In the genomic region with DNA sequence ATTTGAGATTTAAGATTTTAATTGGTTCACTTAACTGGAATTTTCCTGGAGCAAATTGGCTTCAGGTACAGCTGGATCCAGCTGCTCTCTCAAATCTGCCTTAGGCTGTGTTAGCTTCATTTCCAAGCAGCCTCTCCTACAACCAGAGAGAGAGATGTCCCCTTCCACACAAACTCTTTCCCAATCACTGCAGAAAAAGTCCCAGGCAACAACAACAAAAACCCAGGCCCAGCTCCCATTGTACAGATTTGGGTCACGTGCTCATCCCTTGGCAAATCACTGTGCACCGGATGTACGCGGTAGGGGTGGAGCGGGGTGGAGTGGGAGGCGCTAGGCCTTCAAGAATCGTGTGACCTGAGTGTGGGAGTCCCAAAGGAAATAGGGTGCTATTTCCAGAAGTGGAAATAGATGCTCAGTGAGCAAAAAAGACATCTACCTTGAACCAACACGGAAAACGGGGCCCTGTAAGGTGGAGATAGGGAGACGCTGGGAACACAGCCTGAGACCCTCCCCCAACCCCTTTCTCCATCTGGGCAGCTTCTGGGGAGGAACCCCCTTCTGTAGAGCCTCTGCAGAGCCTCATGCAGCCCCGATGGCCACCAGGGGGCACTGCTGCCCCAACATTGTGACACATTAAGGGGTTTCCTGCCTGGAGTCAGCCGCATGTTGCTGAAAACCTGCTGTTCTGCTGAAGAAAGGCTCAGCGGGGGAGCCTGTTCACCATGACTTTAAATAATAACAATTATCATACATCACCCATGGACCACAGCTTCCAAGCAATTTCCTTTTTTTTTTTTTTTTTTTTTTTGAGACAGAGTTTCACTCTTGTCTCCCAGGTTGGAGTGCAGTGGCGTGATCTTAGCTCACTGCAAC, we compare ENCODE assay signal across 7 cellular contexts. TPM values are rescaled to one million over a fixed set of nuclear protein-coding genes. Genes with fewer than 3 reads are reported as not detected.
A peak's percentile ranks its signal among the peaks of the same experiment; 100 is the strongest.
DNase-seq lines count a peak whose midpoint lies in the region; ATAC-seq, FAIRE-seq and TF ChIP-seq lines count a peak whose summit lies in the region.

No MANE protein-coding gene starts in this region.

- DNase-seq in GM13976 (ENCODE audit: low spot score) (peak; percentile 92), NCI-H774 (lab: John Stamatoyannopoulos, UW) (peak; percentile 42), colonic mucosa (peak; percentile 93), HepG2 (ENCODE audit: low spot score) (peak; percentile 78)
- DNase-seq in activated CD4-positive, alpha-beta T cell treated with anti-CD3 and anti-CD28 coated beads, Interleukin-2, amount 50 U/mL, for 24 hours (ENCODE audit: low read depth in 1 of 2, low spot score in 1 of 2): peak; percentile 89 to 92
- peak; percentile 78 to 92 (median 85) for DNase-seq in stimulated activated CD4-positive, alpha-beta T cell treated with anti-CD3 and anti-CD28 coated beads, TNF-alpha, amount 100 ng/mL, for 4 hours (ENCODE audit: low read depth in 3 of 3)

- 16% methylated on average over 11 of the region's 14 CpGs for WGBS in HepG2 (ENCODE audit: low lambda C conversion rate)

- POLR2A ChIA-PET in HepG2 (lab: Yijun Ruan, JAX): interaction anchor here (0.8 to 1.3 kb wide), 4 partner anchors 19 to 70 kb away, joined by 3 to 5 read pairs (median 4); partner anchors contain the start of gene HPN

- H3K4me2 ChIP-seq in HepG2 (ENCODE audit: low read depth, low read length): peak overlapping the region; percentile 62

- no peaks in the 10 kb centered on the region for H4K20me1 ChIP-seq in HepG2 (ENCODE audit: insufficient read depth, low read length)

- FAIRE-seq in HepG2 (lab: Jason Lieb, UNC): peak; percentile 60

- no peak overlapping the region for H3K4me3 ChIP-seq in colonic mucosa
- H3K4me3 ChIP-seq in HepG2 (replicated peaks in 1 of 3; ENCODE audit: insufficient read depth in 1 of 3, low read depth in 2 of 3, low read length in 3 of 3): peak overlapping the region in 1 of 3 experiments; percentile 30; a peak in 1 of 6 replicates

- no peaks in the 10 kb centered on the region for H3K79me2 ChIP-seq in HepG2 (ENCODE audit: insufficient read depth, low read length)

- no TSS peak for BruUV-seq in HepG2 (replicated peaks; lab: Mats Ljungman, UMichigan)

- no peak overlapping the region for H2AFZ ChIP-seq in HepG2 (ENCODE audit: low read length)

- H3K9ac ChIP-seq in colonic mucosa (ENCODE audit: low read depth in 2 of 2, low read length in 2 of 2): no peak overlapping the region
- no peak overlapping the region for H3K9ac ChIP-seq in HepG2 (ENCODE audit: insufficient read depth, low read depth, low read length)

- no peak for TF ChIP-seq EP300 in HepG2 (IDR thresholded peaks at IDR 0.05; ENCODE audit: low read depth in 2 of 2, low read length in 2 of 2)
- no peak for TF ChIP-seq EP300 in HepG2 (CRISPR knock-in tag; IDR thresholded peaks at IDR 0.05; ENCODE audit: borderline replicate concordance)

- H3K36me3 ChIP-seq in colonic mucosa: no peaks in the 10 kb centered on the region
- H3K36me3 ChIP-seq in HepG2 (replicated peaks in 1 of 2; ENCODE audit: control insufficient read depth in 1 of 2, insufficient read depth in 2 of 2, low read length in 2 of 2): no peaks in the 10 kb centered on the region

- intact Hi-C loops in colonic mucosa (cut with DNase I): loop anchor here (2.0 to 10.0 kb wide), 2 partner anchors 74 to 158 kb away; partner anchors contain the start of gene FAM187B
- intact Hi-C loops in HepG2 (cut with micrococcal nuclease; ENCODE audit: unreplicated experiment): loop anchor here (1.0 to 2.0 kb wide), 2 partner anchors 24 to 68 kb away; partner anchors contain the start of gene LGI4

- no peak overlapping the region for H3K27ac ChIP-seq in colonic mucosa
- peak overlapping the region; percentile 31 for H3K27ac ChIP-seq in HepG2 (ENCODE audit: extremely low read length, insufficient read depth, low read length)

- H3K27me3 ChIP-seq in colonic mucosa (no peaks in the 10 kb centered on the region), HepG2 (ENCODE audit: control insufficient read depth in 1 of 2, insufficient read depth in 2 of 2, low read length in 2 of 2) (no peaks in the 10 kb centered on the region; a peak in 1 of 5 replicates)

- in situ Hi-C loops in GM13976 (cut with MboI; ENCODE audit: low sequenced_read_pairs, unreplicated experiment) (no loop called here), HepG2 (cut with HindIII; ENCODE audit: extremely low pct_ligation_motif_present, low pct_unique_long_range_greater_than_20kb) (loop anchor here (5.0 kb wide), 1 partner anchor 70 kb away; the partner anchor contains the start of genes FXYD1 and LGI4)

- TF ChIP-seq RAD21 in HepG2 (CRISPR knock-in tag; IDR thresholded peaks at IDR 0.05): peak; percentile 90

- CTCF ChIA-PET in HepG2 (lab: Yijun Ruan, JAX; ENCODE audit: low intra/inter-chr PET ratio, low total read pairs): interaction anchor here (0.6 to 1.3 kb wide), 4 partner anchors 23 to 75 kb away, joined by 3 to 7 read pairs (median 4); no protein-coding TSS in a partner anchor

- peak; percentile 90 for TF ChIP-seq CTCF in GM13976 (IDR thresholded peaks at IDR 0.05; ENCODE audit: borderline replicate concordance, control extremely low read depth, extremely low read depth, insufficient read depth, missing control alignments)
- TF ChIP-seq CTCF in colonic mucosa (IDR thresholded peaks at IDR 0.05): peak; percentile 89
- peak; percentile 96 for TF ChIP-seq CTCF in HepG2 (CRISPR knock-in tag; IDR thresholded peaks at IDR 0.05)

- no peaks in the 10 kb centered on the region for H3K9me3 ChIP-seq in colonic mucosa
- peaks cover 11% of the 10 kb centered on the region for H3K9me3 ChIP-seq in HepG2 (ENCODE audit: low read length)

- peak; percentile 82 for ATAC-seq in HG03175 (IDR thresholded peaks at IDR 0.05; ENCODE audit: unreplicated experiment)
- peak; percentile 82 for ATAC-seq in HepG2

- peak in 1 of 2 experiments; percentile 31; a peak in 1 of 4 replicates for TF ChIP-seq POLR2A in HepG2 (IDR thresholded peaks at IDR 0.05; ENCODE audit: insufficient read depth in 1 of 2, low read depth in 2 of 2, low read length in 2 of 2)

- H3K4me1 ChIP-seq in colonic mucosa (no peaks in the 10 kb centered on the region), HepG2 (ENCODE audit: insufficient read depth, low read length) (peaks cover 20% of the 10 kb centered on the region)

RNA-seq across cellular contexts. Expression of gene HPN, which starts 25.4 kb away (rescaled TPM):
- total RNA-seq in colonic mucosa (1 to 10 TPM in 1 of 2 donors, under 1 TPM in 1; 0.27 to 1.0 TPM), HepG2 (2016; rRNA removed; fragmentation: Illumina TruSeq; extraction: Trizol) (23.9 and 46.7 TPM in 2 replicates)
- 42.7 and 50.6 TPM in 2 replicates for total RNA-seq in HepG2 (2016; cell fraction: cytosol; rRNA removed; fragmentation: Illumina TruSeq; extraction: Trizol; ENCODE audit: low read depth)
- 21.2 and 50.0 TPM in 2 replicates for total RNA-seq in HepG2 (2016; cell fraction: insoluble cytoplasmic fraction; rRNA removed; fragmentation: Illumina TruSeq; extraction: Trizol)
- total RNA-seq in HepG2 (2016; cell fraction: membrane; rRNA removed; fragmentation: Illumina TruSeq; extraction: Trizol): 54.3 and 66.8 TPM in 2 replicates
- total RNA-seq in HepG2 (2016; cell fraction: nucleus; rRNA removed; fragmentation: Illumina TruSeq; extraction: Trizol): 45.3 and 57.3 TPM in 2 replicates
- polyA plus RNA-seq in HepG2 (2011; rRNA removed): 261 and 364 TPM in 2 replicates
- polyA plus RNA-seq in HepG2 (2011; cell fraction: cytosol; rRNA removed): 287 and 379 TPM in 2 replicates
- 902 and 1,132 TPM in 2 replicates for polyA plus RNA-seq in HepG2 (2011; cell fraction: nucleus; rRNA removed)
- polyA plus RNA-seq in HepG2 (2012): 157 and 225 TPM in 2 replicates
- polyA plus RNA-seq in HepG2 (2016; cell fraction: cytosol; fragmentation: Illumina TruSeq; extraction: Trizol; ENCODE audit: low read depth): 63.0 and 76.1 TPM in 2 replicates
- 32.2 and 40.3 TPM in 2 replicates for polyA plus RNA-seq in HepG2 (2016; cell fraction: insoluble cytoplasmic fraction; fragmentation: Illumina TruSeq; extraction: Trizol; ENCODE audit: low read depth)
- polyA plus RNA-seq in HepG2 (2016; cell fraction: membrane; fragmentation: Illumina TruSeq; extraction: Trizol; ENCODE audit: low read depth): 76.4 and 86.0 TPM in 2 replicates
- polyA plus RNA-seq in HepG2 (2016; cell fraction: nucleus; fragmentation: Illumina TruSeq; extraction: Trizol; ENCODE audit: insufficient read depth, low read depth): 121 and 129 TPM in 2 replicates
- 189 TPM in 1 of 2 replicates, not detected in the other for polyA minus RNA-seq in HepG2 (2011; rRNA and poly(A)+ RNA removed; ENCODE audit: low replicate concordance)
- polyA minus RNA-seq in HepG2 (2011; cell fraction: cytosol; rRNA and poly(A)+ RNA removed): 86.7 and 119 TPM in 2 replicates
- polyA minus RNA-seq in HepG2 (2011; cell fraction: nucleus; rRNA and poly(A)+ RNA removed): 78.7 and 86.0 TPM in 2 replicates

RNA-seq across cellular contexts. Expression of gene SCN1B, which starts 36.7 kb away (rescaled TPM):
- 1 to 10 TPM; 1.8 to 2.1 TPM for total RNA-seq in colonic mucosa
- 1.5 and 2.7 TPM in 2 replicates for total RNA-seq in HepG2 (2016; rRNA removed; fragmentation: Illumina TruSeq; extraction: Trizol)
- total RNA-seq in HepG2 (2016; cell fraction: cytosol; rRNA removed; fragmentation: Illumina TruSeq; extraction: Trizol; ENCODE audit: low read depth): 4.5 and 6.0 TPM in 2 replicates
- 1.1 and 2.5 TPM in 2 replicates for total RNA-seq in HepG2 (2016; cell fraction: insoluble cytoplasmic fraction; rRNA removed; fragmentation: Illumina TruSeq; extraction: Trizol)
- total RNA-seq in HepG2 (2016; cell fraction: membrane; rRNA removed; fragmentation: Illumina TruSeq; extraction: Trizol): 6.4 and 8.1 TPM in 2 replicates
- total RNA-seq in HepG2 (2016; cell fraction: nucleus; rRNA removed; fragmentation: Illumina TruSeq; extraction: Trizol): 1.5 and 2.0 TPM in 2 replicates
- polyA plus RNA-seq in HepG2 (2011; rRNA removed): 20.1 and 24.5 TPM in 2 replicates
- 14.0 and 14.1 TPM in 2 replicates for polyA plus RNA-seq in HepG2 (2011; cell fraction: cytosol; rRNA removed)
- 42.7 and 48.8 TPM in 2 replicates for polyA plus RNA-seq in HepG2 (2011; cell fraction: nucleus; rRNA removed)
- polyA plus RNA-seq in HepG2 (2012): 5.5 and 5.6 TPM in 2 replicates
- polyA plus RNA-seq in HepG2 (2016; cell fraction: cytosol; fragmentation: Illumina TruSeq; extraction: Trizol; ENCODE audit: low read depth): 8.2 and 8.5 TPM in 2 replicates
- 1.9 and 2.0 TPM in 2 replicates for polyA plus RNA-seq in HepG2 (2016; cell fraction: insoluble cytoplasmic fraction; fragmentation: Illumina TruSeq; extraction: Trizol; ENCODE audit: low read depth)
- polyA plus RNA-seq in HepG2 (2016; cell fraction: membrane; fragmentation: Illumina TruSeq; extraction: Trizol; ENCODE audit: low read depth): 8.0 and 8.2 TPM in 2 replicates
- polyA plus RNA-seq in HepG2 (2016; cell fraction: nucleus; fragmentation: Illumina TruSeq; extraction: Trizol; ENCODE audit: insufficient read depth, low read depth): 6.6 and 6.8 TPM in 2 replicates
- 0.89 and 10.7 TPM in 2 replicates for polyA minus RNA-seq in HepG2 (2011; rRNA and poly(A)+ RNA removed; ENCODE audit: low replicate concordance)
- polyA minus RNA-seq in HepG2 (2011; cell fraction: cytosol; rRNA and poly(A)+ RNA removed): 4.2 TPM in 2 replicates
- 10.8 and 11.2 TPM in 2 replicates for polyA minus RNA-seq in HepG2 (2011; cell fraction: nucleus; rRNA and poly(A)+ RNA removed)

RNA-seq across cellular contexts. Expression of gene FXYD3, which starts 48.7 kb away (rescaled TPM):
- total RNA-seq in colonic mucosa (1,000 to 10,000 TPM; 1,386 to 2,836 TPM), HepG2 (2016; rRNA removed; fragmentation: Illumina TruSeq; extraction: Trizol) (not detected in 2 replicates)
- total RNA-seq in HepG2 (2016; cell fraction: cytosol; rRNA removed; fragmentation: Illumina TruSeq; extraction: Trizol; ENCODE audit: low read depth): not detected in 2 replicates
- not detected in 2 replicates for total RNA-seq in HepG2 (2016; cell fraction: insoluble cytoplasmic fraction; rRNA removed; fragmentation: Illumina TruSeq; extraction: Trizol)
- total RNA-seq in HepG2 (2016; cell fraction: membrane; rRNA removed; fragmentation: Illumina TruSeq; extraction: Trizol): not detected in 2 replicates
- not detected in 2 replicates for total RNA-seq in HepG2 (2016; cell fraction: nucleus; rRNA removed; fragmentation: Illumina TruSeq; extraction: Trizol)
- 4.9 and 5.5 TPM in 2 replicates for polyA plus RNA-seq in HepG2 (2011; rRNA removed)
- 2.7 and 4.0 TPM in 2 replicates for polyA plus RNA-seq in HepG2 (2011; cell fraction: cytosol; rRNA removed)
- 3.8 and 4.8 TPM in 2 replicates for polyA plus RNA-seq in HepG2 (2011; cell fraction: nucleus; rRNA removed)
- 3.1 and 5.9 TPM in 2 replicates for polyA plus RNA-seq in HepG2 (2012)
- polyA plus RNA-seq in HepG2 (2016; cell fraction: cytosol; fragmentation: Illumina TruSeq; extraction: Trizol; ENCODE audit: low read depth): not detected in 2 replicates
- polyA plus RNA-seq in HepG2 (2016; cell fraction: insoluble cytoplasmic fraction; fragmentation: Illumina TruSeq; extraction: Trizol; ENCODE audit: low read depth): not detected in 2 replicates
- polyA plus RNA-seq in HepG2 (2016; cell fraction: membrane; fragmentation: Illumina TruSeq; extraction: Trizol; ENCODE audit: low read depth): not detected in 2 replicates
- not detected in 2 replicates for polyA plus RNA-seq in HepG2 (2016; cell fraction: nucleus; fragmentation: Illumina TruSeq; extraction: Trizol; ENCODE audit: insufficient read depth, low read depth)
- 1.1 and 15.3 TPM in 2 replicates for polyA minus RNA-seq in HepG2 (2011; rRNA and poly(A)+ RNA removed; ENCODE audit: low replicate concordance)
- 0.99 TPM in 1 of 2 replicates, not detected in the other for polyA minus RNA-seq in HepG2 (2011; cell fraction: cytosol; rRNA and poly(A)+ RNA removed)
- 2.6 TPM in 1 of 2 replicates, not detected in the other for polyA minus RNA-seq in HepG2 (2011; cell fraction: nucleus; rRNA and poly(A)+ RNA removed)

Comparison
In these comparisons a context has a peak if more than half of its experiments do, and no peak if none do; other contexts are left out.
1. DNase-seq: peak in every context shown above with its lines; median percentile 93 in colonic mucosa; 92 in GM13976; 90 in activated CD4-positive, alpha-beta T cell treated with anti-CD3 and anti-CD28 coated beads, Interleukin-2, amount 50 U/mL, for 24 hours; 85 in stimulated activated CD4-positive, alpha-beta T cell treated with anti-CD3 and anti-CD28 coated beads, TNF-alpha, amount 100 ng/mL, for 4 hours; 78 in HepG2; 42 in NCI-H774.
2. RNA of gene HPN, which starts 25.4 kb away (total RNA-seq): 21.2 to 66.8 TPM in HepG2; 0.27 to 1.0 TPM in colonic mucosa; every median in the first group is over 10 times any median in the second.
3. RNA of gene FXYD3, which starts 48.7 kb away (total RNA-seq): 1,386 to 2,836 TPM in colonic mucosa; not detected in HepG2; every median in the first group is over 1,000 times any median in the second.
4. Peak in every context shown above with its lines, with median percentiles within 50 percentile points of each other: CTCF ChIP-seq.